23 cellular contexts compared by ENCODE assay signal in genomic region chr10:35928760-35929159, GRCh38.
"Had no signal": no experiment of that assay in that cellular context is flagged by ENCODE, and none has a peak within 500 bp of the region (broad histone marks: within the 10 kb centered on the region; RNA-seq: fewer than 3 reads in every experiment).

No MANE protein-coding gene starts in this region.

- H3K9me3 Mint-ChIP-seq: activated naive CD8-positive, alpha-beta T cell treated with anti-CD3 and anti-CD28 coated beads for 36 hours had no signal

- H3K27me3 ChIP-seq: brain microvascular endothelial cell, cardiac muscle cell had no signal

- H3K27ac Mint-ChIP-seq: activated CD8-positive, alpha-beta memory T cell treated with anti-CD3 and anti-CD28 coated beads, Interleukin-2, amount 10 ng/mL, durations not matched to agents 7 days and 5 days; activated naive CD4-positive, alpha-beta T cell treated with anti-CD3 and anti-CD28 coated beads for 36 hours; activated naive CD8-positive, alpha-beta T cell treated with anti-CD3 and anti-CD28 coated beads for 36 hours; activated T-cell treated with anti-CD3 and anti-CD28 coated beads, Interleukin-2, amount 50 U/mL, for 24 hours; T-helper 17 cell; WTC11 had no signal

- H3K36me3 ChIP-seq: brain microvascular endothelial cell, cardiac muscle cell had no signal

- ATAC-seq: activated CD8-positive, alpha-beta memory T cell treated with anti-CD3 and anti-CD28 coated beads, Interleukin-2, amount 10 ng/mL, durations not matched to agents 7 days and 5 days; PC-3; T-helper 17 cell; WTC11 had no signal

- DNase-seq: activated CD4-positive, alpha-beta T cell treated with anti-CD3 and anti-CD28 coated beads for 48 hours; activated CD4-positive, alpha-beta T cell treated with anti-CD3 and anti-CD28 coated beads, Interleukin-2, amount 50 U/mL, for 4 hours; activated CD4-positive, CD25-positive, alpha-beta regulatory T cell treated with anti-CD3 and anti-CD28 coated beads, Interleukin-2, amount 50 U/mL, for 72 hours; activated CD8-positive, alpha-beta memory T cell treated with anti-CD3 and anti-CD28 coated beads, Interleukin-2, amount 10 ng/mL, durations not matched to agents 7 days and 5 days; activated effector memory CD4-positive, alpha-beta T cell treated with anti-CD3 and anti-CD28 coated beads, Interleukin-2, amount 50 U/mL, for 16 hours; activated naive CD4-positive, alpha-beta T cell treated with anti-CD3 and anti-CD28 coated beads for 36 hours; activated naive CD8-positive, alpha-beta T cell treated with anti-CD3 and anti-CD28 coated beads for 36 hours; activated T-cell treated with anti-CD3 and anti-CD28 coated beads, Interleukin-2, amount 50 U/mL, for 24 hours; brain microvascular endothelial cell; IMR-90; Kasumi-1; KBM-7; NCI-H1105 treated with DMSO at 0.1 percent for 48 hours; NCI-H1436 treated with DMSO at 0.1 percent for 48 hours; NCI-H1930; NCI-H345; NCI-H524; PC-3; SIG-M5; T-helper 17 cell; T-helper 9 cell had no signal

- H3K36me3 Mint-ChIP-seq: activated CD8-positive, alpha-beta memory T cell treated with anti-CD3 and anti-CD28 coated beads, Interleukin-2, amount 10 ng/mL, durations not matched to agents 7 days and 5 days; activated naive CD8-positive, alpha-beta T cell treated with anti-CD3 and anti-CD28 coated beads for 36 hours; WTC11 had no signal

- H3K4me3 ChIP-seq: cardiac muscle cell had no signal

- H3K27ac ChIP-seq: brain microvascular endothelial cell, cardiac muscle cell had no signal
